ENCODE assay signal across 8 cellular contexts in the genomic region with DNA sequence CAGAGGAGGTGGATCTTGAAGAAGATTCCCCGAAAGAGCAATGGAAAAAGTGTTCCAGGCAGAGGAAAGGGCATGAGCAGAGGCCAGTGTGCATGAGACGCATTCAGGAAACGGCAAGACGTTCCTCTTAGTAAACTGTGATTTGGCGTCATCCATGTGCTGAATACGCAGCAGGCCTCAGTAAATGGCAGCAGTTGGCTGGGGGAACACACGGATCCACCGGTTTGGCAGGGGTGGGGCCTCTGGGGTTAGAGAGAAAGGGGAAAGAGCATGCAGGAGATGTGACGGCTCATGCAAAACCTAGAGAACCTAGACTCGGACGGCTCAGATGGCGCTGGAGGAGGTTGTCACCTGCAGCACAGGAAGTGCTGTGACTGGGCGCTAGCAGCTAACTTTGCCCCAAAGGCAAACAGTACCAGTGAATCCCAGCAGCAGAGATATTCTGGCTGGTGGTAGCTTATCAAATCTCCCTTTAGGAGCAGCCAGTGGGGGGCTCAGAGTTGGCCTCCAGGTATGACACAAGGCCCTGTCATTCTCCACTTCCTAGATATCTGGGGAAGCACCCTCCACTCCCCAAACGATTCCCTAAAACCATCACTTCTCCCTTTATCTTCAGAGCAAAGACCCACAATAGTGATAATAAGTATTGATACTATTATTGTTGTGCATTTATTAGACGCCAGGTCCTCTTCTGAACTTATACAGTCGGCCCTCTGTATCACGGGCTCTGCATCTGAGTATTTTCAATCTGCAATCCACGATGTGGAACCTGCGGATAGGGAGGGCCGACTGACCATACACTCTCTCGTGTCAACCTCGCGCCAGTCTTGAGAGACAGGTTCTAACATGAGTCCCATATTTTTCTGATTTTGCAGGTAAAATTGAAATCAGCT. TPM values are rescaled to one million over a fixed set of nuclear protein-coding genes. Genes with fewer than 3 reads are reported as not detected.
DNase-seq lines count a peak whose midpoint lies in the region; ATAC-seq and TF ChIP-seq lines count a peak whose summit lies in the region.
"Had no signal": no experiment of that assay in that cellular context is flagged by ENCODE, and none has a peak within 500 bp of the region (broad histone marks: within the 10 kb centered on the region; RNA-seq: fewer than 3 reads in every experiment).

No MANE protein-coding gene starts in this region.

- no peak for TF ChIP-seq POLR2A in IMR-90 (IDR thresholded peaks at IDR 0.05; ENCODE audit: low read depth, low read length)
- TF ChIP-seq POLR2A in testis (IDR thresholded peaks at IDR 0.05), result no peak

- H3K4ac ChIP-seq in IMR-90 (ENCODE audit: low read depth, low read length), result no peak overlapping the region

- no peak overlapping the region for H3K56ac ChIP-seq in IMR-90 (ENCODE audit: extremely low read depth, insufficient read depth, low read length)

- no peak overlapping the region for H4K8ac ChIP-seq in IMR-90 (ENCODE audit: low read depth in 2 of 2, low read length in 2 of 2)

- H3K4me3 ChIP-seq in IMR-90 (ENCODE audit: insufficient read depth, low read depth, low read length) (no peak overlapping the region), endodermal cell (ENCODE audit: low read length) (no peak overlapping the region), testis (no peak overlapping the region), coronary artery (no peak overlapping the region)

- H4K91ac ChIP-seq in IMR-90 (ENCODE audit: insufficient read depth, low read depth, low read length), result no peak overlapping the region

- H2AK9ac ChIP-seq in IMR-90 (replicated peaks; ENCODE audit: low read depth, low read length, poor library complexity), result peak overlapping the region; percentile 63

- peaks cover 9% of the 10 kb centered on the region for H3K27me3 ChIP-seq in IMR-90 (ENCODE audit: control insufficient read depth, insufficient read depth, low read length)
- H3K27me3 ChIP-seq in endodermal cell (ENCODE audit: control insufficient read depth, insufficient read depth, low read length, poor library complexity, severe bottlenecking), result no peaks in the 10 kb centered on the region
- H3K27me3 ChIP-seq in testis, result no peaks in the 10 kb centered on the region

- no peak for DNase-seq in IMR-90
- DNase-seq in activated CD4-positive, alpha-beta memory T cell treated with anti-CD3 and anti-CD28 coated beads, Interleukin-2, amount 10 ng/mL, durations not matched to agents 7 days and 5 days, result peak; percentile 81
- DNase-seq in endodermal cell, result no peak
- peak; percentile 29 for DNase-seq in testis
- no peak for DNase-seq in coronary artery (ENCODE audit: low spot score)
- DNase-seq in left lobe of liver (ENCODE audit: low spot score), result no peak
- no peak for DNase-seq in LoVo (ENCODE audit: low spot score)
- DNase-seq: NCI-H1048 had no signal

- no peak for ATAC-seq in IMR-90 (ENCODE audit: low read depth)
- ATAC-seq in left lobe of liver, result no peak

- no peaks in the 10 kb centered on the region for H3K36me3 ChIP-seq in IMR-90 (ENCODE audit: control insufficient read depth, insufficient read depth, low read length)
- H3K36me3 ChIP-seq in endodermal cell (ENCODE audit: control insufficient read depth, insufficient read depth, low read length), result no peaks in the 10 kb centered on the region
- no peaks in the 10 kb centered on the region for H3K36me3 ChIP-seq in testis (ENCODE audit: low read depth, missing control alignments)

- no peak overlapping the region for H2BK20ac ChIP-seq in IMR-90 (ENCODE audit: low read depth, low read length)

- no peak overlapping the region for H3K4me2 ChIP-seq in IMR-90 (ENCODE audit: low read depth, low read length)

- no peak for TF ChIP-seq RAD21 in IMR-90 (IDR thresholded peaks at IDR 0.05; ENCODE audit: low read length)

- H3K4me1 Mint-ChIP-seq in activated CD4-positive, alpha-beta memory T cell treated with anti-CD3 and anti-CD28 coated beads, Interleukin-2, amount 10 ng/mL, durations not matched to agents 7 days and 5 days, result peaks cover 99% of the 10 kb centered on the region
- H3K4me1 Mint-ChIP-seq in endodermal cell, result peaks cover 22% of the 10 kb centered on the region

- TF ChIP-seq CTCF in IMR-90 (conservative IDR thresholded peaks at IDR 0.05; ENCODE audit: low read depth, low read length), result no peak
- no peak for TF ChIP-seq CTCF in endodermal cell (conservative IDR thresholded peaks at IDR 0.05)
- TF ChIP-seq CTCF in testis (IDR thresholded peaks at IDR 0.05), result no peak
- no peak for TF ChIP-seq CTCF in coronary artery (IDR thresholded peaks at IDR 0.05)

- peaks cover 5% of the 10 kb centered on the region; the same call in 1 of the 2 replicates for H3K9me1 ChIP-seq in IMR-90 (ENCODE audit: insufficient read depth, low read length)

- CTCF ChIA-PET in IMR-90 (lab: Yijun Ruan, JAX), result no interaction called here
- CTCF ChIA-PET in activated CD4-positive, alpha-beta memory T cell treated with anti-CD3 and anti-CD28 coated beads, Interleukin-2, amount 10 ng/mL, durations not matched to agents 7 days and 5 days (lab: Charles Lee), result interaction anchor here (0.8 to 3.4 kb wide), 7 partner anchors 9 to 33 kb away, joined by 3 to 22 read pairs (median 7); a partner anchor contains a TSS

- H3K27ac Mint-ChIP-seq in activated CD4-positive, alpha-beta memory T cell treated with anti-CD3 and anti-CD28 coated beads, Interleukin-2, amount 10 ng/mL, durations not matched to agents 7 days and 5 days, result peak overlapping the region; percentile 91
- H3K27ac Mint-ChIP-seq in endodermal cell, result peak overlapping the region; percentile 58

- POLR2A ChIA-PET in IMR-90 (lab: Charles Lee; ENCODE audit: unreplicated experiment), result no interaction called here
- POLR2A ChIA-PET in activated CD4-positive, alpha-beta memory T cell treated with anti-CD3 and anti-CD28 coated beads, Interleukin-2, amount 10 ng/mL, durations not matched to agents 7 days and 5 days (lab: Charles Lee), result interaction anchor here (0.7 to 11.3 kb wide), 6 partner anchors 8 to 31 kb away, joined by 3 to 341 read pairs (median 12); a partner anchor contains a TSS

- in situ Hi-C loops in IMR-90 (cut with MboI; ENCODE audit: low sequenced_read_pairs), result no loop called here

- peaks cover 6% of the 10 kb centered on the region for H3K4me1 ChIP-seq in IMR-90 (ENCODE audit: control insufficient read depth, insufficient read depth, low read length)
- H3K4me1 ChIP-seq in endodermal cell (ENCODE audit: control insufficient read depth, insufficient read depth, low read length), result peaks cover 5% of the 10 kb centered on the region
- H3K4me1 ChIP-seq in testis, result no peaks in the 10 kb centered on the region

- H3K9me3 Mint-ChIP-seq in activated CD4-positive, alpha-beta memory T cell treated with anti-CD3 and anti-CD28 coated beads, Interleukin-2, amount 10 ng/mL, durations not matched to agents 7 days and 5 days, result no peaks in the 10 kb centered on the region
- no peaks in the 10 kb centered on the region for H3K9me3 Mint-ChIP-seq in endodermal cell

- H3K4me3 Mint-ChIP-seq in activated CD4-positive, alpha-beta memory T cell treated with anti-CD3 and anti-CD28 coated beads, Interleukin-2, amount 10 ng/mL, durations not matched to agents 7 days and 5 days, result peak overlapping the region; percentile 75
- no peak overlapping the region for H3K4me3 Mint-ChIP-seq in endodermal cell

- no peak overlapping the region for H2BK120ac ChIP-seq in IMR-90 (ENCODE audit: low read depth, low read length)

- no peak overlapping the region for H3K27ac ChIP-seq in IMR-90 (ENCODE audit: insufficient read depth, low read length)
- H3K27ac ChIP-seq in endodermal cell (ENCODE audit: low read depth, low read length), result no peak overlapping the region
- no peak overlapping the region for H3K27ac ChIP-seq in testis
- peak overlapping the region in 1 of 2 donors; percentile 11 for H3K27ac ChIP-seq in coronary artery

- peak overlapping the region; percentile 17 for H2AFZ ChIP-seq in IMR-90 (replicated peaks; ENCODE audit: low read length, poor library complexity)

- intact Hi-C loops in IMR-90 (cut with micrococcal nuclease), result no loop called here
- intact Hi-C loops in testis (cut with DNase I; ENCODE audit: low total_unique reads), result no loop called here

- no peaks in the 10 kb centered on the region for H4K20me1 ChIP-seq in IMR-90 (ENCODE audit: insufficient read depth, low read length)

- no peak overlapping the region for H3K23ac ChIP-seq in IMR-90 (ENCODE audit: low read depth, low read length)

- 77% methylated on average over 17 of the region's 23 CpGs; no CpG with 5 or more reads in 1 of the 2 experiments for WGBS in IMR-90 (ENCODE audit: extremely low coverage in 2 of 2, insufficient read length in 1 of 2), 2 experiments
- WGBS in endodermal cell (ENCODE audit: insufficient coverage in 1 of 2, insufficient read length in 1 of 2), 2 experiments, result 93 to 97% methylated on average over 22 to 23 of the region's 23 CpGs
- WGBS in testis, 2 donors, result 87% methylated on average over 23 of the region's 23 CpGs

- H2BK15ac ChIP-seq in IMR-90 (ENCODE audit: low read depth, low read length), result no peak overlapping the region

- dilution Hi-C loops in IMR-90 (cut with HindIII; ENCODE audit: low sequenced_read_pairs, unreplicated experiment), result no loop called here

- no peak overlapping the region for H3K14ac ChIP-seq in IMR-90 (replicated peaks; ENCODE audit: low read depth, low read length)

- BruUV-seq in IMR-90 (replicated peaks; lab: Mats Ljungman, UMichigan), result no TSS peak

- H3K18ac ChIP-seq in IMR-90 (ENCODE audit: low read depth, low read length), result no peak overlapping the region

- H3K9ac ChIP-seq in IMR-90 (ENCODE audit: low read depth, low read length), result no peak overlapping the region
- no peak overlapping the region for H3K9ac ChIP-seq in endodermal cell (ENCODE audit: extremely low read depth, low read length, poor library complexity, severe bottlenecking)

- no peak overlapping the region for H2BK5ac ChIP-seq in IMR-90 (ENCODE audit: low read depth, low read length, poor library complexity, severe bottlenecking)

- H3K79me1 ChIP-seq in IMR-90 (ENCODE audit: low read depth in 1 of 2, low read length in 2 of 2), result no peaks in the 10 kb centered on the region

- no peak overlapping the region for H4K5ac ChIP-seq in IMR-90 (ENCODE audit: low read depth, low read length)

- no peaks in the 10 kb centered on the region for H3K27me3 Mint-ChIP-seq in activated CD4-positive, alpha-beta memory T cell treated with anti-CD3 and anti-CD28 coated beads, Interleukin-2, amount 10 ng/mL, durations not matched to agents 7 days and 5 days
- no peaks in the 10 kb centered on the region for H3K27me3 Mint-ChIP-seq in endodermal cell (ENCODE audit: insufficient read depth)

- H3K36me3 Mint-ChIP-seq in activated CD4-positive, alpha-beta memory T cell treated with anti-CD3 and anti-CD28 coated beads, Interleukin-2, amount 10 ng/mL, durations not matched to agents 7 days and 5 days (ENCODE audit: low read depth), result peaks cover 71% of the 10 kb centered on the region
- H3K36me3 Mint-ChIP-seq in endodermal cell (ENCODE audit: low read depth), result no peaks in the 10 kb centered on the region

- H2AK5ac ChIP-seq in IMR-90 (ENCODE audit: low read depth, low read length), result no peak overlapping the region

- H3K9me3 ChIP-seq in IMR-90 (ENCODE audit: control insufficient read depth, insufficient read depth, low read length) (no peaks in the 10 kb centered on the region), endodermal cell (ENCODE audit: control insufficient read depth, low read length) (no peaks in the 10 kb centered on the region), testis (no peaks in the 10 kb centered on the region)

RNA-seq across cellular contexts. Expression of a gene that starts 7.6 kb away (rescaled TPM):
- under 0.01 TPM in 1 of 2 replicates, not detected in the other for total RNA-seq in IMR-90 (2012; rRNA removed)
- 0.09 TPM in 2 replicates for polyA plus RNA-seq in IMR-90 (2012; rRNA removed)
- polyA plus RNA-seq in IMR-90 (2012; cell fraction: cytosol; rRNA removed), result 0.12 TPM in 1 of 2 replicates, not detected in the other
- 0.07 and 0.16 TPM in 2 replicates for polyA plus RNA-seq in IMR-90 (2012; cell fraction: nucleus; rRNA removed; ENCODE audit: low replicate concordance)
- 100 to 1,000 TPM; 481 to 482 TPM for total RNA-seq in activated CD4-positive, alpha-beta memory T cell treated with anti-CD3 and anti-CD28 coated beads, Interleukin-2, amount 10 ng/mL, durations not matched to agents 7 days and 5 days
- not detected for total RNA-seq in endodermal cell
- polyA plus RNA-seq in endodermal cell (2013, experiment 1 of 2), result 0.93 TPM
- 0.58 TPM for polyA plus RNA-seq in endodermal cell (2013, experiment 2 of 2)
- total RNA-seq in testis, result 10 to 100 TPM in 1 of 2 donors, 1 to 10 TPM in 1; 2.0 to 16.3 TPM
- polyA plus RNA-seq in testis (ENCODE audit: insufficient read depth, low read depth, low replicate concordance), result 46.9 TPM
- 22.3 TPM for total RNA-seq in left lobe of liver

RNA-seq across cellular contexts. Expression of a gene that starts 26.6 kb away (rescaled TPM):
- total RNA-seq in IMR-90 (2012; rRNA removed) (0.56 TPM in 1 of 2 replicates, not detected in the other), endodermal cell (not detected), testis (under 1 TPM; 0.55 to 0.62 TPM), left lobe of liver (not detected)
- polyA plus RNA-seq in IMR-90 (2012; rRNA removed) (0.10 and 0.27 TPM in 2 replicates), testis (ENCODE audit: insufficient read depth, low read depth, low replicate concordance) (0.32 TPM)
- 0.03 TPM in 1 of 2 replicates, not detected in the other for polyA plus RNA-seq in IMR-90 (2012; cell fraction: cytosol; rRNA removed)
- 1.1 and 1.3 TPM in 2 replicates for polyA plus RNA-seq in IMR-90 (2012; cell fraction: nucleus; rRNA removed; ENCODE audit: low replicate concordance)
- not detected for total RNA-seq in activated CD4-positive, alpha-beta memory T cell treated with anti-CD3 and anti-CD28 coated beads, Interleukin-2, amount 10 ng/mL, durations not matched to agents 7 days and 5 days
- polyA plus RNA-seq in endodermal cell (2013, experiment 1 of 2), result 0.32 TPM
- not detected for polyA plus RNA-seq in endodermal cell (2013, experiment 2 of 2)

Comparison
In these comparisons a context has a peak if more than half of its experiments do, and no peak if none do; other contexts are left out.
1. DNase-seq: peak in activated CD4-positive, alpha-beta memory T cell treated with anti-CD3 and anti-CD28 coated beads, Interleukin-2, amount 10 ng/mL, durations not matched to agents 7 days and 5 days (single experiment) and testis (single experiment); none in IMR-90 (single experiment), endodermal cell (single experiment), coronary artery (single experiment), left lobe of liver (single experiment) and LoVo (single experiment).
2. RNA of a gene that starts 7.6 kb away (total RNA-seq): 481 to 482 TPM in activated CD4-positive, alpha-beta memory T cell treated with anti-CD3 and anti-CD28 coated beads, Interleukin-2, amount 10 ng/mL, durations not matched to agents 7 days and 5 days; 22.3 TPM in left lobe of liver (single experiment), 2.0 to 16.3 TPM in testis, not detected in endodermal cell and under 0.01 TPM in IMR-90; every median in the first group is over 10 times any median in the second.